8 cellular contexts compared by ENCODE assay signal in the genomic region with DNA sequence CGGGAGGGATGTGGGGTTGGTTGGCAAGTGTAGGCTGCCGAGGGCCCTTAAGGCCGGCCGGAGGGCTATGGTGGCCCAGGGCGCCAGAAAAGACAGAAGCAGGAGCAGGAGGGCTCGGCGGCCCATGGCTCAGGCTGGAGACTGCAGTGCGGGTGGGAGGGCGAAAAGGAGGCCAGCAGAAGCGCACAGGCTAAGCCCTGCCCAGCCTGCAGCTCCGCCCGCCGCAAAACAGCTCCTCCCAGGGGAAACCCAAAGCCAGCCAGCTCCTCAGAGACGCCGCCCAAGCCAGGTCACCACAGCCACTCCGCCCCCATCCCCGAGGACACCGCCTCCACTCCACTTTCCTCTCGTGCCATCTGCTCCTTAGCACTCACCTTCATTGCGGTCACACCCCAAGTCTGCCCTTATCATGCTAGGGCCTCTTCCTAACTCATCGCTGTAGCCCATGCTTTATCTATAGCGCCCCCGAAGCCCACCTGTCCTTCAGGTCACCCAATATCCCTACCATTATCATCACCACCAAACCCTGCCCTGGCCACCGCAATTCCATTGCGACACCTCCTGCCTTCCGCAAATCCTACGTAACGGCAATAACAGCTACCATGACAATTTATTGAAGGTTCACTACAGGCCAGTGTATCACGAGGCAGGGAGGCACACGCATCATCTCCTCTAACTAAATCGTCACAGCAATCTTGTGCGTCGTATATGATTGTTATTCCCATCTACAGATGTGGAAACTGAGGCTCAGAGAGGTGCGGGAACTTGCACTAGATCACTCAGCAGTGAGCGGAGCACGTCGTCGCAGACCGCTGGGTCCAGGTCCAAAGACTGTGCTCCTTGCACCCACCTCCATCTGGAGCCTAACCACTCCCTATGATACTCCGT. TPM values are rescaled to one million over a fixed set of nuclear protein-coding genes. Genes with fewer than 3 reads are reported as not detected.
DNase-seq lines count a peak whose midpoint lies in the region; ATAC-seq and TF ChIP-seq lines count a peak whose summit lies in the region.

TSS of gene PRCP (minus strand) at position 154 of the 888 bp plus-strand sequence. CDS start at position 126, 28 bp downstream.

- no peaks in the 10 kb centered on the region for H3K27me3 ChIP-seq in heart left ventricle
- H3K27me3 ChIP-seq in upper lobe of left lung, result no peaks in the 10 kb centered on the region

- no peaks in the 10 kb centered on the region for H3K9me3 ChIP-seq in heart left ventricle
- no peaks in the 10 kb centered on the region for H3K9me3 ChIP-seq in upper lobe of left lung

- intact Hi-C loops in heart left ventricle (cut with DNase I), result loop anchor here in 9 of 10 donors (1.0 to 10.0 kb wide), 14 partner anchors 32 to 914 kb away; partner anchors contain the start of genes ANKRD42 (in 7 of the 9), PCF11 (in 7 of the 9), CCDC90B (in 3 of the 9) and RAB30 (in 3 of the 9)
- intact Hi-C loops in posterior cingulate gyrus (cut with DNase I), result loop anchor here (2.0 to 10.0 kb wide), 4 partner anchors 182 to 384 kb away; partner anchors contain the start of genes ANKRD42, CCDC90B and PCF11

- ATAC-seq in HG02759 (IDR thresholded peaks at IDR 0.05; ENCODE audit: unreplicated experiment) (peak; percentile 82), heart left ventricle (peak; percentile 94 to 96 (median 96)), upper lobe of left lung (ENCODE audit: low FRiP score in 2 of 2) (peak; percentile 93 to 98)

- H3K4me1 ChIP-seq in heart left ventricle (peaks cover 0 to 53% (median 23%) of the 10 kb centered on the region in 12 donors), upper lobe of left lung (peaks cover 14 to 36% (median 15%) of the 10 kb centered on the region in 4 donors)

- H3K4me3 ChIP-seq in GM12865 (ENCODE audit: low read depth, low read length), result peak within 1 kb of the TSS; percentile 64
- H3K4me3 ChIP-seq in heart left ventricle, result peak within 1 kb of the TSS; percentile 55 to 93 (median 74)
- peak within 1 kb of the TSS; percentile 57 to 70 (median 65) for H3K4me3 ChIP-seq in upper lobe of left lung

- H3K27ac ChIP-seq in adipose tissue (ENCODE audit: low read depth, low read length) (peak within 1 kb of the TSS; percentile 79), heart left ventricle (peak within 1 kb of the TSS; percentile 31 to 93 (median 86)), upper lobe of left lung (peak within 1 kb of the TSS; percentile 92 to 96 (median 92))

- 0% methylated on average over 37 to 40 of the region's 40 CpGs for WGBS in adipose tissue, 3 donors
- WGBS in heart left ventricle, 4 donors, result 0 to 1% (median 0%) methylated on average over 33 to 40 of the region's 40 CpGs
- WGBS in upper lobe of left lung, 2 donors, result 0 to 1% methylated on average over 30 to 40 of the region's 40 CpGs

- no peaks in the 10 kb centered on the region for H3K36me3 ChIP-seq in heart left ventricle
- H3K36me3 ChIP-seq in upper lobe of left lung, result no peaks in the 10 kb centered on the region

- TF ChIP-seq POLR2A in heart left ventricle (IDR thresholded peaks at IDR 0.05) (peak in 1 of 2 donors; percentile 92), upper lobe of left lung (IDR thresholded peaks at IDR 0.05) (peak in 3 of 4 donors; percentile 40 to 92 (median 86))

- no peak for TF ChIP-seq CTCF in GM12865 (IDR thresholded peaks at IDR 0.05; ENCODE audit: insufficient read depth, low read depth, low read length, missing control alignments)
- peak in 1 of 12 donors; percentile 32 for TF ChIP-seq CTCF in heart left ventricle (IDR thresholded peaks at IDR 0.05)
- TF ChIP-seq CTCF in upper lobe of left lung (IDR thresholded peaks at IDR 0.05), result peak in 1 of 6 experiments; percentile 22

- DNase-seq in GM12865 (ENCODE audit: low read depth), result peak; percentile 94
- DNase-seq in NCI-H1417 treated with DMSO at 0.1 percent for 48 hours (lab: John Stamatoyannopoulos, UW), result peak; percentile 66
- DNase-seq in T follicular helper cell (ENCODE audit: low read depth), result peak; percentile 90
- peak; percentile 94 to 97 (median 95) for DNase-seq in heart left ventricle
- DNase-seq in posterior cingulate gyrus, result peak; percentile 68 to 98 (median 90)
- peak; percentile 94 to 99 for DNase-seq in upper lobe of left lung

- peak in 1 of 4 donors; percentile 77 for TF ChIP-seq EP300 in upper lobe of left lung (IDR thresholded peaks at IDR 0.05)

RNA-seq across cellular contexts. Expression of gene PRCP, which starts in this region (rescaled TPM):
- polyA plus RNA-seq in adipose tissue (10 to 100 TPM; 18.0 to 54.3 (median 34.8) TPM), heart left ventricle (10 to 100 TPM; 21.2 to 44.0 TPM)
- total RNA-seq in heart left ventricle (10 to 100 TPM; 29.7 to 99.4 (median 44.0) TPM), upper lobe of left lung (10 to 100 TPM; 11.5 to 84.5 (median 39.1) TPM)

Comparison
In these comparisons a context has a peak if more than half of its experiments do, and no peak if none do; other contexts are left out.
1. Peak in every context shown above with its lines: DNase-seq, ATAC-seq, H3K4me3 ChIP-seq and H3K27ac ChIP-seq.